ENCODE assay signal across 25 cellular contexts in the genomic region with DNA sequence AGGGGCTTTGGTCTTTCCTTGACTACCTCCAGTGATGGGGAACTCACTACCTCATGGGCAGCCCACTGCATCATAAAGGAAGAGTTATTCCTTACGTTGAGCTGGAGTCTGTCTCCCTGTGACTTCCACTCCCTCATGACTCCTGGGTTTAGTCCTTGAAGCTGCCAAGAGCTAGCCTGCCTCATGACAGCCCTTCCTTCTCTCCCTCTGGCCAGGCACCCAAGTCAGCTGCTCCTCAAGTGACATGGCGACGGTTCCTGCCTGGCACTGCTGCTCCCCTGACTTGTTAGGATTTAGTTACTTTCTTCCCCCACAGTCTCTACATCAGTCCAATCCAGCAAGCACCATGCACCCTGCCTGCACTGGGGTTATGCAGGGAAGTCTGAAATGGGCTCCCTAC.
"Had no signal": no experiment of that assay in that cellular context is flagged by ENCODE, and none has a peak within 500 bp of the region (broad histone marks: within the 10 kb centered on the region; RNA-seq: fewer than 3 reads in every experiment).

No MANE protein-coding gene starts in this region.

- DNase-seq: activated B cell treated with CpG ODN at 0.5 μM for 24 hours; activated CD4-positive, alpha-beta memory T cell treated with anti-CD3 and anti-CD28 coated beads for 36 hours; activated CD4-positive, alpha-beta T cell treated with anti-CD3 and anti-CD28 coated beads, Interleukin-2, amount 10 ng/mL, durations not matched to agents 24 days and 14 days; activated CD8-positive, alpha-beta memory T cell treated with anti-CD3 and anti-CD28 coated beads, Interleukin-2, amount 10 ng/mL, durations not matched to agents 7 days and 5 days; activated CD8-positive, alpha-beta memory T cell treated with anti-CD3 and anti-CD28 coated beads, Interleukin-2, amount 50 U/mL, for 4 hours; activated CD8-positive, alpha-beta T cell treated with anti-CD3 and anti-CD28 coated beads, Interleukin-2, amount 10 ng/mL, durations not matched to agents 7 days and 5 days; activated gamma-delta T cell; activated naive CD4-positive, alpha-beta T cell; activated naive CD4-positive, alpha-beta T cell treated with anti-CD3 and anti-CD28 coated beads, Interleukin-2, amount 10 ng/mL, durations not matched to agents 7 days and 5 days; activated naive CD8-positive, alpha-beta T cell treated with anti-CD3 and anti-CD28 coated beads, Interleukin-2, amount 10 ng/mL, durations not matched to agents 7 days and 5 days; activated T-cell treated with anti-CD3 and anti-CD28 coated beads, Interleukin-2, amount 50 U/mL, for 1 hour; activated T-cell treated with anti-CD3 and anti-CD28 coated beads, Interleukin-2, amount 50 U/mL, for 48 hours; cortex of kidney; dermis blood vessel endothelial cell; effector CD4-positive, alpha-beta T cell; effector memory CD8-positive, alpha-beta T cell; esophagus squamous epithelium; T-helper 1 cell; T-helper 17 cell; T1000; WERI-Rb-1 had no signal

- ATAC-seq: activated CD4-positive, CD25-positive, alpha-beta regulatory T cell treated with anti-CD3 and anti-CD28 coated beads, Interleukin-2, amount 50 U/mL, for 24 hours; activated CD8-positive, alpha-beta memory T cell treated with anti-CD3 and anti-CD28 coated beads, Interleukin-2, amount 10 ng/mL, durations not matched to agents 7 days and 5 days; activated CD8-positive, alpha-beta T cell treated with anti-CD3 and anti-CD28 coated beads, Interleukin-2, amount 10 ng/mL, durations not matched to agents 7 days and 5 days; activated naive CD4-positive, alpha-beta T cell treated with anti-CD3 and anti-CD28 coated beads, Interleukin-2, amount 50 U/mL, for 72 hours; effector memory CD8-positive, alpha-beta T cell; T-helper 17 cell had no signal

- H3K9me3 ChIP-seq: ascending aorta, esophagus squamous epithelium had no signal

- H3K27ac ChIP-seq: ascending aorta, epithelial cell of prostate, esophagus squamous epithelium, WERI-Rb-1 had no signal

- H3K4me3 ChIP-seq: ascending aorta, esophagus squamous epithelium had no signal

- H3K4me1 ChIP-seq: ascending aorta, esophagus squamous epithelium had no signal

- H3K36me3 ChIP-seq: ascending aorta, esophagus squamous epithelium, WERI-Rb-1 had no signal

- H3K27me3 ChIP-seq: ascending aorta had no signal
